ENCODE assay signal across 8 cellular contexts in genomic region chr20:49381558-49382493, GRCh38.
DNase-seq lines count a peak whose midpoint lies in the region; ATAC-seq and TF ChIP-seq lines count a peak whose summit lies in the region.

No MANE protein-coding gene starts in this region.

- peak; percentile 93 for ATAC-seq in RWPE2 (ENCODE audit: low read depth)
- peak; percentile 72 to 74 for ATAC-seq in gastrocnemius medialis
- ATAC-seq in GM18517 (IDR thresholded peaks at IDR 0.05; ENCODE audit: unreplicated experiment) = no peak

- no peaks in the 10 kb centered on the region for H3K9me3 ChIP-seq in RWPE2 (ENCODE audit: severe bottlenecking)
- no peaks in the 10 kb centered on the region for H3K9me3 ChIP-seq in gastrocnemius medialis

- intact Hi-C loops in gastrocnemius medialis (cut with DNase I; ENCODE audit: low total_unique reads) = no loop called here

- H3K4me1 Mint-ChIP-seq in HFFc6 (ENCODE audit: low read depth) = 0 out of 2 replicates have a peak, but pooled peaks cover 5% of the 10 kb centered on the region

- DNase-seq in HFFc6 (peak; percentile 7), RWPE2 (ENCODE audit: low spot score) (peak; percentile 99), glomerular visceral epithelial cell (ENCODE audit: extremely low spot score) (peak; percentile 55), gastrocnemius medialis (peak; percentile 66 to 83), GOT3 (lab: John Stamatoyannopoulos, UW) (no peak), hepatic stellate cell (ENCODE audit: low spot score) (no peak)
- no peak for DNase-seq in activated CD4-positive, alpha-beta T cell treated with anti-CD3 and anti-CD28 coated beads for 1 hour

- TF ChIP-seq POLR2A in gastrocnemius medialis (IDR thresholded peaks at IDR 0.05) = no peak

- H3K9me3 Mint-ChIP-seq in HFFc6 = no peaks in the 10 kb centered on the region

- TF ChIP-seq CTCF in HFFc6 (IDR thresholded peaks at IDR 0.05) (no peak), RWPE2 (IDR thresholded peaks at IDR 0.05; ENCODE audit: poor library complexity, severe bottlenecking) (peak; percentile 18), gastrocnemius medialis (IDR thresholded peaks at IDR 0.05 in 4 of 5, conservative IDR thresholded peaks at IDR 0.05 in 1 of 5) (no peak)

- H3K27me3 Mint-ChIP-seq in HFFc6 (ENCODE audit: insufficient read depth) = peaks cover 20% of the 10 kb centered on the region

- in situ Hi-C loops in gastrocnemius medialis (cut with MboI; ENCODE audit: low sequenced_read_pairs in 4 of 4) = no loop called here

- H3K36me3 Mint-ChIP-seq in HFFc6 (ENCODE audit: low read depth) = no peaks in the 10 kb centered on the region

- H3K4me3 ChIP-seq in RWPE2 (ENCODE audit: severe bottlenecking) (no peak overlapping the region), gastrocnemius medialis (no peak overlapping the region)

- H3K27ac ChIP-seq in RWPE2 (ENCODE audit: poor library complexity, severe bottlenecking) = peak overlapping the region; percentile 79
- H3K27ac ChIP-seq in gastrocnemius medialis = peak overlapping the region; percentile 53 to 77 (median 66)

- H3K27ac Mint-ChIP-seq in HFFc6 = no peak overlapping the region

- H3K36me3 ChIP-seq in RWPE2 (ENCODE audit: low read depth) (no peaks in the 10 kb centered on the region), gastrocnemius medialis (no peaks in the 10 kb centered on the region)

- no peaks in the 10 kb centered on the region for H3K27me3 ChIP-seq in RWPE2 (ENCODE audit: insufficient read depth, poor library complexity, severe bottlenecking)
- H3K27me3 ChIP-seq in gastrocnemius medialis = no peaks in the 10 kb centered on the region

- H3K4me3 Mint-ChIP-seq in HFFc6 = no peak overlapping the region

- H3K4me1 ChIP-seq in RWPE2 (ENCODE audit: insufficient read depth, poor library complexity, severe bottlenecking) = peaks cover 20% of the 10 kb centered on the region
- H3K4me1 ChIP-seq in gastrocnemius medialis = peaks cover 20 to 38% of the 10 kb centered on the region in 2 donors

Comparison
In these comparisons a context has a peak if more than half of its experiments do, and no peak if none do; other contexts are left out.
1. DNase-seq: peak in HFFc6 (single experiment), RWPE2 (single experiment), glomerular visceral epithelial cell (single experiment) and gastrocnemius medialis (2 of 2); none in GOT3 (single experiment), activated CD4-positive, alpha-beta T cell treated with anti-CD3 and anti-CD28 coated beads for 1 hour (single experiment) and hepatic stellate cell (single experiment).